ENCODE assay signal across 1 cellular context in genomic region chr20:44370639-44371218, GRCh38.
TF ChIP-seq lines count a peak whose summit lies in the region.

No MANE protein-coding gene starts in this region.

TF ChIP-seq in HepG2, 621 proteins besides CTCF, POLR2A, EP300 and RAD21 (continued from another document and continues in another):
- TF ChIP-seq POLR2G (IDR thresholded peaks at IDR 0.05; ENCODE audit: low read depth, low read length) (no peak; the same call in 1 of the 2 replicates), ZNF34 (CRISPR knock-in tag; IDR thresholded peaks at IDR 0.05; ENCODE audit: borderline replicate concordance) (0 out of 2 replicates have a peak, but pooled peaks have one; percentile 12), ZNF337 (CRISPR knock-in tag; IDR thresholded peaks at IDR 0.05; ENCODE audit: borderline replicate concordance, low read depth) (peak; percentile 60; the same call in 1 of the 2 replicates), ZNF709 (CRISPR knock-in tag; IDR thresholded peaks at IDR 0.05) (peak; percentile 17; the same call in 1 of the 2 replicates), ZSCAN9 (CRISPR knock-in tag; IDR thresholded peaks at IDR 0.05; ENCODE audit: borderline replicate concordance) (peak; percentile 81; the same call in 1 of the 2 replicates), ZIK1 (CRISPR knock-in tag; IDR thresholded peaks at IDR 0.05; ENCODE audit: borderline replicate concordance, low read depth) (0 out of 2 replicates have a peak, but pooled peaks have one; percentile 19), NFE2L2 (IDR thresholded peaks at IDR 0.05; ENCODE audit: low read length) (no peak), SCMH1 (CRISPR knock-in tag; IDR thresholded peaks at IDR 0.05; ENCODE audit: borderline replicate concordance) (no peak), MIER2 (CRISPR knock-in tag; IDR thresholded peaks at IDR 0.05) (peak; percentile 75), MEIS2 (CRISPR knock-in tag; IDR thresholded peaks at IDR 0.05) (peak; percentile 97), DPF2 (CRISPR knock-in tag; IDR thresholded peaks at IDR 0.05; ENCODE audit: borderline replicate concordance, low read depth) (peak; percentile 77; the same call in 1 of the 2 replicates), ATM (IDR thresholded peaks at IDR 0.05; ENCODE audit: borderline replicate concordance) (no peak), NCOR1 (IDR thresholded peaks at IDR 0.05; ENCODE audit: borderline replicate concordance, low read length) (no peak), MATR3 (CRISPR knock-in tag; IDR thresholded peaks at IDR 0.05) (no peak), NPAS2 (CRISPR knock-in tag; IDR thresholded peaks at IDR 0.05; ENCODE audit: borderline replicate concordance) (no peak), ZBTB34 (CRISPR knock-in tag; IDR thresholded peaks at IDR 0.05) (peak; percentile 99), ZNF674 (CRISPR knock-in tag; IDR thresholded peaks at IDR 0.05; ENCODE audit: low read depth) (no peak), ZNF724P (CRISPR knock-in tag; IDR thresholded peaks at IDR 0.05; ENCODE audit: borderline replicate concordance) (peak; percentile 47; the same call in 1 of the 2 replicates), ZFAT (CRISPR knock-in tag; conservative IDR thresholded peaks at IDR 0.05) (no peak), ZNF766 (CRISPR knock-in tag; IDR thresholded peaks at IDR 0.05; ENCODE audit: borderline replicate concordance) (peak; percentile 75; the same call in 1 of the 2 replicates), NRL (CRISPR knock-in tag; IDR thresholded peaks at IDR 0.05; ENCODE audit: borderline replicate concordance) (peak; percentile 86), ZNF431 (CRISPR knock-in tag; IDR thresholded peaks at IDR 0.05; ENCODE audit: borderline replicate concordance, low read depth) (0 out of 2 replicates have a peak, but pooled peaks have one; percentile 16), ZNF784 (CRISPR knock-in tag; IDR thresholded peaks at IDR 0.05; ENCODE audit: borderline replicate concordance) (peak; percentile 92; the same call in 1 of the 2 replicates), SIN3A (IDR thresholded peaks at IDR 0.05; ENCODE audit: borderline replicate concordance, low read depth, low read length) (no peak), ZNF891 (CRISPR knock-in tag; IDR thresholded peaks at IDR 0.05) (peak; percentile 86; the same call in 1 of the 2 replicates), TEF (CRISPR knock-in tag; IDR thresholded peaks at IDR 0.05) (no peak), SRSF9 (IDR thresholded peaks at IDR 0.05; ENCODE audit: borderline replicate concordance, insufficient read depth, low read depth, low read length, poor library complexity, severe bottlenecking) (no peak), U2AF1 (optimal IDR thresholded peaks at IDR 0.05; ENCODE audit: low read depth, low read length) (peak; percentile 90), CBX2 (IDR thresholded peaks at IDR 0.05; ENCODE audit: low read depth, low read length) (no peak), CBX2 (CRISPR knock-in tag; IDR thresholded peaks at IDR 0.05; ENCODE audit: low read depth) (no peak), SRSF4 (IDR thresholded peaks at IDR 0.05; ENCODE audit: low read depth, low read length, poor library complexity, severe bottlenecking) (no peak), ZFP90 (CRISPR knock-in tag; IDR thresholded peaks at IDR 0.05; ENCODE audit: borderline replicate concordance) (peak; percentile 93), FOXC1 (CRISPR knock-in tag; IDR thresholded peaks at IDR 0.05; ENCODE audit: borderline replicate concordance) (0 out of 2 replicates have a peak, but pooled peaks have one; percentile 79), CBFB (CRISPR knock-in tag; IDR thresholded peaks at IDR 0.05) (0 out of 2 replicates have a peak, but pooled peaks have one; percentile 85), SSRP1 (CRISPR knock-in tag; IDR thresholded peaks at IDR 0.05) (0 out of 2 replicates have a peak, but pooled peaks have one; percentile 59), LCORL (IDR thresholded peaks at IDR 0.05) (no peak), LCORL (CRISPR knock-in tag; IDR thresholded peaks at IDR 0.05) (peak; percentile 98)
- TF ChIP-seq, protein P1, sequence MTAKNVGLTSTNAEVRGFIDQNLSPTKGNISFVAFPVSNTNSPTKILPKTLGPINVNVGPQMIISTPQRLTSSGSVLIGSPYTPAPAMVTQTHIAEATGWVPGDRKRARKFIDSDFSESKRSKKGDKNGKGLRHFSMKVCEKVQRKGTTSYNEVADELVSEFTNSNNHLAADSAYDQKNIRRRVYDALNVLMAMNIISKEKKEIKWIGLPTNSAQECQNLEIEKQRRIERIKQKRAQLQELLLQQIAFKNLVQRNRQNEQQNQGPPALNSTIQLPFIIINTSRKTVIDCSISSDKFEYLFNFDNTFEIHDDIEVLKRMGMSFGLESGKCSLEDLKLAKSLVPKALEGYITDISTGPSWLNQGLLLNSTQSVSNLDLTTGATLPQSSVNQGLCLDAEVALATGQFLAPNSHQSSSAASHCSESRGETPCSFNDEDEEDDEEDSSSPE (CRISPR knock-in tag; IDR thresholded peaks at IDR 0.05): peak; percentile 74
- TF ChIP-seq, protein P2, sequence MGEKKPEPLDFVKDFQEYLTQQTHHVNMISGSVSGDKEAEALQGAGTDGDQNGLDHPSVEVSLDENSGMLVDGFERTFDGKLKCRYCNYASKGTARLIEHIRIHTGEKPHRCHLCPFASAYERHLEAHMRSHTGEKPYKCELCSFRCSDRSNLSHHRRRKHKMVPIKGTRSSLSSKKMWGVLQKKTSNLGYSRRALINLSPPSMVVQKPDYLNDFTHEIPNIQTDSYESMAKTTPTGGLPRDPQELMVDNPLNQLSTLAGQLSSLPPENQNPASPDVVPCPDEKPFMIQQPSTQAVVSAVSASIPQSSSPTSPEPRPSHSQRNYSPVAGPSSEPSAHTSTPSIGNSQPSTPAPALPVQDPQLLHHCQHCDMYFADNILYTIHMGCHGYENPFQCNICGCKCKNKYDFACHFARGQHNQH (CRISPR knock-in tag; IDR thresholded peaks at IDR 0.05): peak; percentile 96
- TF ChIP-seq, protein P3, sequence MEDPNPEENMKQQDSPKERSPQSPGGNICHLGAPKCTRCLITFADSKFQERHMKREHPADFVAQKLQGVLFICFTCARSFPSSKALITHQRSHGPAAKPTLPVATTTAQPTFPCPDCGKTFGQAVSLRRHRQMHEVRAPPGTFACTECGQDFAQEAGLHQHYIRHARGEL (CRISPR knock-in tag; IDR thresholded peaks at IDR 0.05): 0 out of 2 replicates have a peak, but pooled peaks have one; percentile 52
- TF ChIP-seq, protein P4, sequence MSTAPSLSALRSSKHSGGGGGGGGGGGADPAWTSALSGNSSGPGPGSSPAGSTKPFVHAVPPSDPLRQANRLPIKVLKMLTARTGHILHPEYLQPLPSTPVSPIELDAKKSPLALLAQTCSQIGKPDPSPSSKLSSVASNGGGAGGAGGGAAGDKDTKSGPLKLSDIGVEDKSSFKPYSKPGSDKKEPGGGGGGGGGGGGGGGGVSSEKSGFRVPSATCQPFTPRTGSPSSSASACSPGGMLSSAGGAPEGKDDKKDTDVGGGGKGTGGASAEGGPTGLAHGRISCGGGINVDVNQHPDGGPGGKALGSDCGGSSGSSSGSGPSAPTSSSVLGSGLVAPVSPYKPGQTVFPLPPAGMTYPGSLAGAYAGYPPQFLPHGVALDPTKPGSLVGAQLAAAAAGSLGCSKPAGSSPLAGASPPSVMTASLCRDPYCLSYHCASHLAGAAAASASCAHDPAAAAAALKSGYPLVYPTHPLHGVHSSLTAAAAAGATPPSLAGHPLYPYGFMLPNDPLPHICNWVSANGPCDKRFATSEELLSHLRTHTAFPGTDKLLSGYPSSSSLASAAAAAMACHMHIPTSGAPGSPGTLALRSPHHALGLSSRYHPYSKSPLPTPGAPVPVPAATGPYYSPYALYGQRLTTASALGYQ (CRISPR knock-in tag; IDR thresholded peaks at IDR 0.05): peak; percentile 86; the same call in 1 of the 2 replicates
- TF ChIP-seq, protein P5, sequence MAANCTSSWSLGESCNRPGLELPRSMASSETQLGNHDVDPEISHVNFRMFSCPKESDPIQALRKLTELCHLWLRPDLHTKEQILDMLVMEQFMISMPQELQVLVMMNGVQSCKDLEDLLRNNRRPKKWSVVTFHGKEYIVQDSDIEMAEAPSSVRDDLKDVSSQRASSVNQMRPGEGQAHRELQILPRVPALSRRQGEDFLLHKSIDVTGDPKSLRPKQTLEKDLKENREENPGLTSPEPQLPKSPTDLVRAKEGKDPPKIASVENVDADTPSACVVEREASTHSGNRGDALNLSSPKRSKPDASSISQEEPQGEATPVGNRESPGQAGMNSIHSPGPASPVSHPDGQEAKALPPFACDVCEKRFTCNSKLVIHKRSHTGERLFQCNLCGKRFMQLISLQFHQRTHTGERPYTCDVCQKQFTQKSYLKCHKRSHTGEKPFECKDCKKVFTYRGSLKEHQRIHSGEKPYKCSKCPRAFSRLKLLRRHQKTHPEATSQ (CRISPR knock-in tag; IDR thresholded peaks at IDR 0.05; ENCODE audit: borderline replicate concordance): peak; percentile 81; the same call in 1 of the 2 replicates
- TF ChIP-seq, protein P6, sequence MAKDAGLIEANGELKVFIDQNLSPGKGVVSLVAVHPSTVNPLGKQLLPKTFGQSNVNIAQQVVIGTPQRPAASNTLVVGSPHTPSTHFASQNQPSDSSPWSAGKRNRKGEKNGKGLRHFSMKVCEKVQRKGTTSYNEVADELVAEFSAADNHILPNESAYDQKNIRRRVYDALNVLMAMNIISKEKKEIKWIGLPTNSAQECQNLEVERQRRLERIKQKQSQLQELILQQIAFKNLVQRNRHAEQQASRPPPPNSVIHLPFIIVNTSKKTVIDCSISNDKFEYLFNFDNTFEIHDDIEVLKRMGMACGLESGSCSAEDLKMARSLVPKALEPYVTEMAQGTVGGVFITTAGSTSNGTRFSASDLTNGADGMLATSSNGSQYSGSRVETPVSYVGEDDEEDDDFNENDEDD (CRISPR knock-in tag; IDR thresholded peaks at IDR 0.05; ENCODE audit: borderline replicate concordance): peak; percentile 52; the same call in 1 of the 2 replicates
- TF ChIP-seq, protein P7, sequence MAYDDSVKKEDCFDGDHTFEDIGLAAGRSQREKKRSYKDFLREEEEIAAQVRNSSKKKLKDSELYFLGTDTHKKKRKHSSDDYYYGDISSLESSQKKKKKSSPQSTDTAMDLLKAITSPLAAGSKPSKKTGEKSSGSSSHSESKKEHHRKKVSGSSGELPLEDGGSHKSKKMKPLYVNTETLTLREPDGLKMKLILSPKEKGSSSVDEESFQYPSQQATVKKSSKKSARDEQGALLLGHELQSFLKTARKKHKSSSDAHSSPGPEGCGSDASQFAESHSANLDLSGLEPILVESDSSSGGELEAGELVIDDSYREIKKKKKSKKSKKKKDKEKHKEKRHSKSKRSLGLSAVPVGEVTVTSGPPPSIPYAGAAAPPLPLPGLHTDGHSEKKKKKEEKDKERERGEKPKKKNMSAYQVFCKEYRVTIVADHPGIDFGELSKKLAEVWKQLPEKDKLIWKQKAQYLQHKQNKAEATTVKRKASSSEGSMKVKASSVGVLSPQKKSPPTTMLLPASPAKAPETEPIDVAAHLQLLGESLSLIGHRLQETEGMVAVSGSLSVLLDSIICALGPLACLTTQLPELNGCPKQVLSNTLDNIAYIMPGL (CRISPR knock-in tag; IDR thresholded peaks at IDR 0.05; ENCODE audit: borderline replicate concordance in 1 of 2, low read depth in 1 of 2): peak in 1 of 2 experiments; percentile 81; a peak in 2 of 4 replicates
- TF ChIP-seq, protein P8, sequence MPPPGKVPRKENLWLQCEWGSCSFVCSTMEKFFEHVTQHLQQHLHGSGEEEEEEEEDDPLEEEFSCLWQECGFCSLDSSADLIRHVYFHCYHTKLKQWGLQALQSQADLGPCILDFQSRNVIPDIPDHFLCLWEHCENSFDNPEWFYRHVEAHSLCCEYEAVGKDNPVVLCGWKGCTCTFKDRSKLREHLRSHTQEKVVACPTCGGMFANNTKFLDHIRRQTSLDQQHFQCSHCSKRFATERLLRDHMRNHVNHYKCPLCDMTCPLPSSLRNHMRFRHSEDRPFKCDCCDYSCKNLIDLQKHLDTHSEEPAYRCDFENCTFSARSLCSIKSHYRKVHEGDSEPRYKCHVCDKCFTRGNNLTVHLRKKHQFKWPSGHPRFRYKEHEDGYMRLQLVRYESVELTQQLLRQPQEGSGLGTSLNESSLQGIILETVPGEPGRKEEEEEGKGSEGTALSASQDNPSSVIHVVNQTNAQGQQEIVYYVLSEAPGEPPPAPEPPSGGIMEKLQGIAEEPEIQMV (CRISPR knock-in tag; IDR thresholded peaks at IDR 0.05; ENCODE audit: low read depth): no peak
- TF ChIP-seq, protein P9, sequence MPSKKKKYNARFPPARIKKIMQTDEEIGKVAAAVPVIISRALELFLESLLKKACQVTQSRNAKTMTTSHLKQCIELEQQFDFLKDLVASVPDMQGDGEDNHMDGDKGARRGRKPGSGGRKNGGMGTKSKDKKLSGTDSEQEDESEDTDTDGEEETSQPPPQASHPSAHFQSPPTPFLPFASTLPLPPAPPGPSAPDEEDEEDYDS (CRISPR knock-in tag; IDR thresholded peaks at IDR 0.05): peak; percentile 66
- TF ChIP-seq, protein P10, sequence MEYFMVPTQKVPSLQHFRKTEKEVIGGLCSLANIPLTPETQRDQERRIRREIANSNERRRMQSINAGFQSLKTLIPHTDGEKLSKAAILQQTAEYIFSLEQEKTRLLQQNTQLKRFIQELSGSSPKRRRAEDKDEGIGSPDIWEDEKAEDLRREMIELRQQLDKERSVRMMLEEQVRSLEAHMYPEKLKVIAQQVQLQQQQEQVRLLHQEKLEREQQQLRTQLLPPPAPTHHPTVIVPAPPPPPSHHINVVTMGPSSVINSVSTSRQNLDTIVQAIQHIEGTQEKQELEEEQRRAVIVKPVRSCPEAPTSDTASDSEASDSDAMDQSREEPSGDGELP (IDR thresholded peaks at IDR 0.05; ENCODE audit: borderline replicate concordance, low read depth): peak; percentile 99
